ENCODE assay signal across 8 cellular contexts in genomic region chrX:154428176-154429171, GRCh38. TPM values are rescaled to one million over a fixed set of nuclear protein-coding genes. Genes with fewer than 3 reads are reported as not detected.
DNase-seq lines count a peak whose midpoint lies in the region; ATAC-seq and TF ChIP-seq lines count a peak whose summit lies in the region.

Gene ATP6AP1, plus strand, starts transcription at chrX:154428677. Its CDS starts 16 bp downstream, at chrX:154428693.

- H3K27me3 ChIP-seq in HUES6 (ENCODE audit: control insufficient read depth, insufficient read depth, low read length) (no peaks in the 10 kb centered on the region), OCI-LY3 (ENCODE audit: low read depth, low read length) (no peaks in the 10 kb centered on the region)

- H3K4me3 ChIP-seq in HUES6 (ENCODE audit: low read depth, low read length) (peak within 1 kb of the TSS; percentile 80), OCI-LY3 (ENCODE audit: low read length) (peak within 1 kb of the TSS; percentile 95), epithelial cell of esophagus (ENCODE audit: low read length) (peak within 1 kb of the TSS; percentile 53), mucosa of descending colon (peak within 1 kb of the TSS; percentile 36)

- H3K79me2 ChIP-seq in OCI-LY3 (ENCODE audit: low read length): peaks cover 22% of the 10 kb centered on the region

- H3K9me3 ChIP-seq in HUES6 (ENCODE audit: control insufficient read depth, insufficient read depth, low read depth, low read length): peaks cover 20% of the 10 kb centered on the region; the same call in 1 of the 2 replicates
- no peaks in the 10 kb centered on the region for H3K9me3 ChIP-seq in OCI-LY3 (ENCODE audit: insufficient read depth, low read length)
- H3K9me3 ChIP-seq in mucosa of descending colon: no peaks in the 10 kb centered on the region

- ATAC-seq in GM21423 (IDR thresholded peaks at IDR 0.05; ENCODE audit: unreplicated experiment) (peak; percentile 98), mucosa of descending colon (peak; percentile 98)

- peak; percentile 28; the same call in 1 of the 2 replicates for TF ChIP-seq CTCF in OCI-LY3 (IDR thresholded peaks at IDR 0.05; ENCODE audit: low read depth, low read length)
- no peak for TF ChIP-seq CTCF in epithelial cell of esophagus (IDR thresholded peaks at IDR 0.05; ENCODE audit: insufficient read depth, low read depth, low read length, missing control alignments)
- no peak for TF ChIP-seq CTCF in mucosa of descending colon (IDR thresholded peaks at IDR 0.05)

- H3K9ac ChIP-seq in HUES6 (ENCODE audit: low read length) (peak within 1 kb of the TSS; percentile 72), OCI-LY3 (ENCODE audit: low read length) (peak within 1 kb of the TSS; percentile 77)

- peaks cover 11% of the 10 kb centered on the region; the same call in 1 of the 2 replicates for H3K4me1 ChIP-seq in HUES6 (ENCODE audit: control insufficient read depth, insufficient read depth, low read length)
- H3K4me1 ChIP-seq in OCI-LY3 (ENCODE audit: low read length): peaks cover 12% of the 10 kb centered on the region
- H3K4me1 ChIP-seq in mucosa of descending colon (ENCODE audit: low read depth): no peaks in the 10 kb centered on the region

- H3K36me3 ChIP-seq in HUES6 (ENCODE audit: control insufficient read depth, insufficient read depth, low read length) (peaks cover 19% of the 10 kb centered on the region), OCI-LY3 (replicated peaks; ENCODE audit: low read depth, low read length) (no peaks in the 10 kb centered on the region), mucosa of descending colon (ENCODE audit: low read depth) (no peaks in the 10 kb centered on the region)

- intact Hi-C loops in mucosa of descending colon (cut with DNase I, micrococcal nuclease): no loop called here

- no peaks in the 10 kb centered on the region for H4K20me1 ChIP-seq in OCI-LY3 (ENCODE audit: insufficient read depth, low read length)

- DNase-seq in D341Med (ENCODE audit: low spot score) (peak; percentile 93), activated T-cell treated with anti-CD3 and anti-CD28 coated beads for 24 hours (ENCODE audit: low read depth) (peak; percentile 81), epithelial cell of esophagus (ENCODE audit: low read depth) (peak; percentile 94), mucosa of descending colon (peak; percentile 90 to 96 (median 93))
- peak; percentile 77 for DNase-seq in stimulated activated CD8-positive, alpha-beta memory T cell treated with anti-CD3 and anti-CD28 coated beads, Interleukin-4, amount 100 ng/mL, for 24 hours (ENCODE audit: low read depth)

- peak within 1 kb of the TSS; percentile 93 for H3K4me2 ChIP-seq in OCI-LY3 (ENCODE audit: low read length)

- H2AFZ ChIP-seq in OCI-LY3 (ENCODE audit: low read depth, low read length): no peak within 1 kb of the TSS

- H3K27ac ChIP-seq in HUES6 (ENCODE audit: low read depth, low read length) (no peak within 1 kb of the TSS; the same call in 1 of the 2 replicates), OCI-LY3 (ENCODE audit: low read length) (peak within 1 kb of the TSS; percentile 43)

RNA-seq across cellular contexts. Expression of gene ATP6AP1, which starts in this region (rescaled TPM):
- total RNA-seq in mucosa of descending colon: 10 to 100 TPM; 78.1 to 95.8 (median 95.2) TPM

Comparison
In these comparisons a context has a peak if more than half of its experiments do, and no peak if none do; other contexts are left out.
1. H3K4me3 ChIP-seq: peak in every context shown above with its lines; median percentile 95 in OCI-LY3; 80 in HUES6; 53 in epithelial cell of esophagus; 36 in mucosa of descending colon.